ENCODE assay signal across 15 cellular contexts in the genomic region with DNA sequence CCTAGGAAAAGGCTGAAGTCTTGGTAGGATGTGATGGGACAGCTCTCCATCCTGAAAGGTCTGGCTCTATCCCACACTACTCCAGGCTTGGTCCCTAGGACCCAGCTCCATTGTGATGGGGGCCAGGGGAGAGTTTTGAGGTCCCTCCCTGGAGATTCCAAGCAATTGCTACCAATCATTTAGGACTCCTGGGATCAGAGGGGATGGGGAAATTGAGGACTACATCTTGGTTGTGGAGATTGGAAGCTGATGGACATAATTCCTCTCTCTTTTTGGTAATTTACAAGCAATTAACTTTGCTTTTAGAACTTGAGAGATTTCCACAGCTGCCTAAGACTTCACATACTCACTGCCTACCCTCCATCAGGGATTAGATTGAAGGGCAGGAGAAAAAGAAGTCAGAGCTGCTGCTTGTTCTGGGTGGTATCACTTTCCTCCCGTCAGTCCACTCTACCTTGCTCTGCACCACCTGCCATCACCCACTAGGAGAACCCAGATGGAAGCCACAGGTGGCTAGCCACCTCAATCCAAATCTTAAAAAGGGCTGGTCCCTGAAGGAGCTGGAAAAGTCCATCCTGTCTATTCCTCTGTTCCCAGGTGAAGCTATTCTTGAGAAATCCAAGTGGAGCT. TPM values are rescaled to one million over a fixed set of nuclear protein-coding genes. Genes with fewer than 3 reads are reported as not detected.
DNase-seq lines count a peak whose midpoint lies in the region; ATAC-seq, FAIRE-seq and TF ChIP-seq lines count a peak whose summit lies in the region.
"Had no signal": no experiment of that assay in that cellular context is flagged by ENCODE, and none has a peak within 500 bp of the region (broad histone marks: within the 10 kb centered on the region; RNA-seq: fewer than 3 reads in every experiment).

No MANE protein-coding gene starts in this region.

- FAIRE-seq in K562 (lab: Jason Lieb, UNC), result no peak

- no TSS peak for BruUV-seq in K562 (replicated peaks; lab: Mats Ljungman, UMichigan)

- H3K4me3 ChIP-seq in RWPE2 (ENCODE audit: severe bottlenecking), result no peak overlapping the region
- H3K4me3 ChIP-seq in K562, result no peak overlapping the region
- H3K4me3 ChIP-seq: esophagus muscularis mucosa, suprapubic skin had no signal

- H3K79me2 ChIP-seq in K562 (ENCODE audit: control insufficient read depth, insufficient read depth, low read length), result no peaks in the 10 kb centered on the region

- no peaks in the 10 kb centered on the region for H3K9me3 ChIP-seq in RWPE2 (ENCODE audit: severe bottlenecking)
- H3K9me3 ChIP-seq in K562 (replicated peaks; ENCODE audit: control insufficient read depth, insufficient read depth, low read depth, low read length), result no peaks in the 10 kb centered on the region
- H3K9me3 ChIP-seq: esophagus muscularis mucosa, suprapubic skin had no signal

- no peak for TF ChIP-seq RAD21 in K562 (CRISPR knock-in tag; conservative IDR thresholded peaks at IDR 0.05 in 1 of 2, IDR thresholded peaks at IDR 0.05 in 1 of 2)

- H3K4me1 ChIP-seq in RWPE2 (ENCODE audit: insufficient read depth, poor library complexity, severe bottlenecking) (peaks cover 3% of the 10 kb centered on the region), K562 (replicated peaks in 1 of 2; ENCODE audit: control insufficient read depth in 2 of 2, insufficient read depth in 2 of 2, low read length in 2 of 2) (peaks cover 0 to 13% of the 10 kb centered on the region in 2 experiments; a peak in 3 of 5 replicates)

- no peak for TF ChIP-seq POLR2A in K562 (conservative IDR thresholded peaks at IDR 0.05)

- H3K27ac Mint-ChIP-seq in type B pancreatic cell, result peak overlapping the region; percentile 56

- peaks cover 26% of the 10 kb centered on the region for H3K36me3 ChIP-seq in RWPE2 (ENCODE audit: low read depth)
- peaks cover 20% of the 10 kb centered on the region; the same call in 2 of the 3 replicates for H3K36me3 ChIP-seq in K562 (ENCODE audit: control insufficient read depth, insufficient read depth, low read length)

- TF ChIP-seq EP300 in K562 (IDR thresholded peaks at IDR 0.05; ENCODE audit: low read length), result no peak

- in situ Hi-C loops in K562 (cut with MboI), result no loop called here

- peaks cover 9% of the 10 kb centered on the region for H3K4me1 Mint-ChIP-seq in type B pancreatic cell (ENCODE audit: unreplicated experiment)

- H3K27ac ChIP-seq in RWPE2 (ENCODE audit: poor library complexity, severe bottlenecking), result no peak overlapping the region
- H3K27ac ChIP-seq in K562 (ENCODE audit: extremely low read depth, low read depth, low read length), result no peak overlapping the region
- H3K27ac ChIP-seq: suprapubic skin had no signal

- H3K9me1 ChIP-seq in K562 (ENCODE audit: control insufficient read depth, insufficient read depth, low read length), result no peaks in the 10 kb centered on the region

- no peak overlapping the region for H3K9ac ChIP-seq in K562 (ENCODE audit: insufficient read depth in 1 of 2, low read depth in 2 of 2, low read length in 2 of 2)

- no peak overlapping the region for H2AFZ ChIP-seq in K562 (ENCODE audit: low read depth, low read length)

- peak; percentile 45 for DNase-seq in stimulated activated CD4-positive, alpha-beta T cell treated with anti-CD3 and anti-CD28 coated beads, Interleukin-4, amount 100 ng/mL, for 1 hour
- DNase-seq in stimulated activated CD4-positive, alpha-beta T cell treated with anti-CD3 and anti-CD28 coated beads, Interleukin-15, amount 100 ng/mL, for 24 hours, result no peak
- DNase-seq in RWPE2 (ENCODE audit: low spot score) (peak; percentile 17), K562 (ENCODE audit: extremely low read depth in 1 of 4, low spot score in 3 of 4) (no peak), type B pancreatic cell (ENCODE audit: extremely low spot score, unreplicated experiment) (no peak), occipital lobe (lab: John Stamatoyannopoulos, UW) (no peak), NCI-H2029 treated with DMSO at 0.1 percent for 48 hours (lab: John Stamatoyannopoulos, UW) (no peak)
- DNase-seq: activated CD4-positive, alpha-beta T cell treated with anti-CD3 and anti-CD28 coated beads, Interleukin-2, amount 50 U/mL, for 48 hours; mesenchymal stem cell; NCI-H1092; NCI-H524; stimulated activated CD4-positive, alpha-beta T cell treated with anti-CD3 and anti-CD28 coated beads, Interleukin-1b, Interleukin-23, amount 100 ng/mL, for 48 hours had no signal

- 64% methylated on average over 1 of the region's 1 CpG for WGBS in K562 (ENCODE audit: insufficient coverage, low coverage, missing lambda C conversion rate)

- intact Hi-C loops in K562 (cut with micrococcal nuclease), result no loop called here

- H3K27me3 Mint-ChIP-seq in type B pancreatic cell, result no peaks in the 10 kb centered on the region

- no peaks in the 10 kb centered on the region for H3K9me3 Mint-ChIP-seq in type B pancreatic cell

- no peak overlapping the region for H3K4me2 ChIP-seq in K562 (ENCODE audit: insufficient read depth, low read length)

- H3K4me3 Mint-ChIP-seq in type B pancreatic cell, result no peak overlapping the region

- POLR2A ChIA-PET in K562 (lab: Yijun Ruan, JAX), result interaction anchor here (0.6 to 6.8 kb wide), 18 partner anchors 9 to 1116 kb away, joined by 3 to 115 read pairs (median 6); a partner anchor contains a TSS

- H3K27me3 ChIP-seq in RWPE2 (ENCODE audit: insufficient read depth, poor library complexity, severe bottlenecking) (no peaks in the 10 kb centered on the region), K562 (ENCODE audit: control insufficient read depth in 2 of 2, insufficient read depth in 2 of 2, low read length in 2 of 2) (no peaks in the 10 kb centered on the region)
- H3K27me3 ChIP-seq: esophagus muscularis mucosa, suprapubic skin had no signal

- CTCF ChIA-PET in K562 (lab: Yijun Ruan, JAX; ENCODE audit: low intra/inter-chr PET ratio), result no interaction called here

- H4K20me1 ChIP-seq in K562 (replicated peaks; ENCODE audit: control insufficient read depth, insufficient read depth, low read length), result no peaks in the 10 kb centered on the region; the same call in 1 of the 2 replicates

- ATAC-seq in RWPE2 (ENCODE audit: low read depth) (no peak), K562 (peak; percentile 13; the same call in 1 of the 3 replicates), HG03039 (IDR thresholded peaks at IDR 0.05; ENCODE audit: unreplicated experiment) (no peak)

- H3K36me3 Mint-ChIP-seq in type B pancreatic cell, result peaks cover 9% of the 10 kb centered on the region

- TF ChIP-seq CTCF in RWPE2 (IDR thresholded peaks at IDR 0.05; ENCODE audit: poor library complexity, severe bottlenecking) (no peak), K562 (IDR thresholded peaks at IDR 0.05 in 2 of 3, conservative IDR thresholded peaks at IDR 0.05 in 1 of 3; ENCODE audit: insufficient read depth in 2 of 3, low read depth in 1 of 3, low read length in 3 of 3) (no peak), type B pancreatic cell (conservative IDR thresholded peaks at IDR 0.05) (peak; percentile 26)

TF ChIP-seq in K562, 482 proteins besides CTCF, POLR2A, EP300 and RAD21 (continues in another document):
- TF ChIP-seq FOXK2 (conservative IDR thresholded peaks at IDR 0.05 in 1 of 2, IDR thresholded peaks at IDR 0.05 in 1 of 2; ENCODE audit: low read depth in 2 of 2), result no peak
- TF ChIP-seq, protein P1, sequence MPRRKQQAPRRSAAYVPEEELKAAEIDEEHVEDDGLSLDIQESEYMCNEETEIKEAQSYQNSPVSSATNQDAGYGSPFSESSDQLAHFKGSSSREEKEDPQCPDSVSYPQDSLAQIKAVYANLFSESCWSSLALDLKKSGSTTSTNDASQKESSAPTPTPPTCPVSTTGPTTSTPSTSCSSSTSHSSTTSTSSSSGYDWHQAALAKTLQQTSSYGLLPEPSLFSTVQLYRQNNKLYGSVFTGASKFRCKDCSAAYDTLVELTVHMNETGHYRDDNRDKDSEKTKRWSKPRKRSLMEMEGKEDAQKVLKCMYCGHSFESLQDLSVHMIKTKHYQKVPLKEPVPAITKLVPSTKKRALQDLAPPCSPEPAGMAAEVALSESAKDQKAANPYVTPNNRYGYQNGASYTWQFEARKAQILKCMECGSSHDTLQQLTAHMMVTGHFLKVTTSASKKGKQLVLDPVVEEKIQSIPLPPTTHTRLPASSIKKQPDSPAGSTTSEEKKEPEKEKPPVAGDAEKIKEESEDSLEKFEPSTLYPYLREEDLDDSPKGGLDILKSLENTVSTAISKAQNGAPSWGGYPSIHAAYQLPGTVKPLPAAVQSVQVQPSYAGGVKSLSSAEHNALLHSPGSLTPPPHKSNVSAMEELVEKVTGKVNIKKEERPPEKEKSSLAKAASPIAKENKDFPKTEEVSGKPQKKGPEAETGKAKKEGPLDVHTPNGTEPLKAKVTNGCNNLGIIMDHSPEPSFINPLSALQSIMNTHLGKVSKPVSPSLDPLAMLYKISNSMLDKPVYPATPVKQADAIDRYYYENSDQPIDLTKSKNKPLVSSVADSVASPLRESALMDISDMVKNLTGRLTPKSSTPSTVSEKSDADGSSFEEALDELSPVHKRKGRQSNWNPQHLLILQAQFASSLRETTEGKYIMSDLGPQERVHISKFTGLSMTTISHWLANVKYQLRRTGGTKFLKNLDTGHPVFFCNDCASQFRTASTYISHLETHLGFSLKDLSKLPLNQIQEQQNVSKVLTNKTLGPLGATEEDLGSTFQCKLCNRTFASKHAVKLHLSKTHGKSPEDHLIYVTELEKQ (CRISPR knock-in tag; IDR thresholded peaks at IDR 0.05), result no peak
- no peak for TF ChIP-seq CCAR2 (IDR thresholded peaks at IDR 0.05; ENCODE audit: low read depth, low read length)

RNA-seq across cellular contexts. Expression of a gene that starts 10.6 kb away (rescaled TPM):
- total RNA-seq in K562 (2011; cell fraction: chromatin; rRNA removed; ENCODE audit: low replicate concordance), result 28.2 and 57.3 TPM in 2 replicates
- 33.9 and 37.9 TPM in 2 replicates for total RNA-seq in K562 (2011; cell fraction: nucleolus; rRNA removed)
- total RNA-seq in K562 (2011; cell fraction: nucleoplasm; rRNA removed), result 29.7 and 35.8 TPM in 2 replicates
- 3.0 and 4.4 TPM in 2 replicates for total RNA-seq in K562 (2014; rRNA removed)
- total RNA-seq in K562 (2014; rRNA removed; fragmentation: Illumina TruSeq; extraction: Trizol), result 4.4 and 6.1 TPM in 2 replicates
- total RNA-seq in K562 (2015; rRNA removed; fragmentation: Illumina TruSeq; extraction: Trizol), result 7.4 and 8.2 TPM in 2 replicates
- total RNA-seq in K562 (2021), result 10.6 and 12.3 TPM in 2 replicates
- 4.9 and 5.4 TPM in 2 replicates for polyA plus RNA-seq in K562 (2011; rRNA removed)
- polyA plus RNA-seq in K562 (2011; cell fraction: cytosol; rRNA removed), result 3.6 and 5.0 TPM in 2 replicates
- polyA plus RNA-seq in K562 (2011; cell fraction: nucleus; rRNA removed), result 12.7 and 17.0 TPM in 2 replicates
- polyA plus RNA-seq in K562 (2012), result 7.0 and 22.7 TPM in 2 replicates
- 5.3 and 7.3 TPM in 2 replicates for polyA plus RNA-seq in K562 (2014; fragmentation: Illumina TruSeq; extraction: Trizol)
- polyA plus RNA-seq in K562 (2014; fragmentation: Nextera tagmentation; extraction: Ambion mirVana), result 1 to 10 TPM; 1.1 to 1.3 TPM
- 5.9 and 6.0 TPM in 2 replicates for polyA plus RNA-seq in K562 (2014; rRNA removed)
- 14.3 and 15.6 TPM in 2 replicates for polyA minus RNA-seq in K562 (2011; rRNA and poly(A)+ RNA removed)
- polyA minus RNA-seq in K562 (2011; cell fraction: cytosol; rRNA and poly(A)+ RNA removed), result 4.2 and 9.4 TPM in 2 replicates
- 19.7 and 23.8 TPM in 2 replicates for polyA minus RNA-seq in K562 (2011; cell fraction: nucleus; rRNA and poly(A)+ RNA removed)
- 50.1 and 77.4 TPM in 2 replicates for total RNA-seq in type B pancreatic cell (ENCODE audit: low replicate concordance)
- total RNA-seq in occipital lobe, result 2.0 TPM

Comparison
In these comparisons a context has a peak if more than half of its experiments do, and no peak if none do; other contexts are left out.
1. DNase-seq: peak in stimulated activated CD4-positive, alpha-beta T cell treated with anti-CD3 and anti-CD28 coated beads, Interleukin-4, amount 100 ng/mL, for 1 hour (single experiment) and RWPE2 (single experiment); none in stimulated activated CD4-positive, alpha-beta T cell treated with anti-CD3 and anti-CD28 coated beads, Interleukin-15, amount 100 ng/mL, for 24 hours (single experiment), K562 (0 of 4), type B pancreatic cell (single experiment), occipital lobe (single experiment) and NCI-H2029 treated with DMSO at 0.1 percent for 48 hours (single experiment).